ENCODE assay signal across 23 cellular contexts in the genomic region with DNA sequence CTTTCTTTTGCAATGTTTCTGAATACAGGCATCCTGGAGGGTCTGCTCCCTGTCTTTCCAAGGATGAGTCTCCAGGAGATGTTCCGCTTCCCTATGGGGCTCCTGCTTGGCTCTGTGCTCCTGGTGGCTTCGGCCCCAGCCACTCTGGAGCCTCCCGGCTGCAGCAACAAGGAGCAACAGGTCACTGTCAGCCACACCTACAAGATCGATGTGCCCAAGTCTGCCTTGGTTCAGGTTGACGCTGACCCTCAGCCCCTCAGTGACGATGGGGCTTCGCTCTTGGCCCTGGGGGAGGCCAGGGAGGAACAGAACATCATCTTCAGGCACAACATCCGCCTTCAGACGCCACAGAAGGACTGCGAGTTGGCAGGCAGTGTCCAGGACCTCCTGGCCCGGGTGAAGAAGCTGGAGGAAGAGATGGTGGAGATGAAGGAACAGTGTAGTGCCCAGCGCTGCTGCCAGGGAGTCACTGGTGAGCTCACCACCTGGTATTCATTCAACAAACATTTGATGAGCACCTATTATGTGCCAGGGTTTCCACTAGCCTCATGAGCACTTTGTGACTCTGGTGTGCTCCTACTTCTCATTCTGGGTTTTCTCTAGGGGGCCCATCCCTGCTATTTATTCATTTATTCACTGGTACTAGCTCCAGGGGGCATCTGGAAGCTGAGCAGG. TPM values are rescaled to one million over a fixed set of nuclear protein-coding genes. Genes with fewer than 3 reads are reported as not detected.
"Had no signal": no experiment of that assay in that cellular context is flagged by ENCODE, and none has a peak within 500 bp of the region (broad histone marks: within the 10 kb centered on the region; RNA-seq: fewer than 3 reads in every experiment).

No MANE protein-coding gene starts in this region.

- H3K4me3 ChIP-seq: SJSA1, SK-N-MC had no signal

- H3K27ac ChIP-seq: SJSA1, SK-N-MC had no signal

- H3K9me3 ChIP-seq: SJSA1 had no signal

- H3K27me3 ChIP-seq: SJSA1 had no signal

- H3K36me3 ChIP-seq: SJSA1 had no signal

- DNase-seq: Kasumi-1, KG1, MV-4-11, NCI-H1048, NCI-H1105, NCI-H1436 treated with DMSO at 0.1 percent for 48 hours, NCI-H1694, NCI-H187 treated with DMSO at 0.1 percent for 48 hours, NCI-H2029 treated with DMSO at 0.1 percent for 48 hours, NCI-H226, NCI-H446, NCI-H510A, NCI-H524 treated with DMSO at 0.1 percent for 48 hours, NCI-H69, NCI-H774, Right ventricle myocardium superior, RPMI8226, SIG-M5 had no signal

- FAIRE-seq: RCC 7860 had no signal

RNA-seq across cellular contexts. Expression of a gene that starts 9.9 kb away (rescaled TPM):
- total RNA-seq: HT-29, MCF 10A had no signal
